Comparison of ENCODE assay signal across 8 cellular contexts in the genomic region with DNA sequence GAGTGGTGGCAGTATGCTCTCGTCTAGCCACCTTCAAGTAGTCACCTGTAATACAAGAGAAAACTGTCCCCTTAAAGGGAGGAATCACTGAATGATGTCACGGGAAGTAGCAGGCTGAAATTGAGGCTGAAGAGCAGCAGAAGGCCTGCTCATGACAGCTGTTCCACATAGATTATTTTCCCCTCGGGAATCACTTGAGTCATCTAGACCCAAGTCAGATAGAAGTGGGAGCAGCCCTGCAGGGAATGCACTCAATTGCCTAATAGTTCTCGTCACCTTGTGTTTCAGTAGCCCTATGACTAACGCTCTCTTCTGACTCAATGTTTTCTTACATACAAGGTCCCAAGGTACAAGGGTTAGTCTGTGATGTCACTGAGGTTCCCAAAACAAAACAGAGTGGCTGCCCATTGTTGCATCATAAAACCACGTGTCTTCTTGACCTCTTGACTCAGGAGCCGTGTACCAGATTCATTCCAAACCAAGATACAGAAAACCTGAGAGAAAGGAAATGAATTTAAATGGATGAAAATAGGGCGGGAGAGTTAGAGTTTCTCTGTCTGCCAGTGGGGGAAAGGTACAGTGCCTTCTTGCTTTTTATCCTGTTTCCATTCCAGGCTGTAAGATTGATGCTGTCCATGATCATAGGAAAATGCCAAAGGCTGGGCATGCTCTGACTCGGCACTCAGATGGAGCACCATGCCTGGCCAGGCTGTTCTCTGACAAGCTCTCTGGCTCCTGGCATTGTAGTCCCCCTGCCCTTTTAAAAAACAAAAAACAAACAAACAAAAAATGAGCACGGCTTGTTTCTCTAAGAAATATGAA. TPM values are rescaled to one million over a fixed set of nuclear protein-coding genes. Genes with fewer than 3 reads are reported as not detected.
A peak's percentile ranks its signal among the peaks of the same experiment; 100 is the strongest.
DNase-seq lines count a peak whose midpoint lies in the region; FAIRE-seq and TF ChIP-seq lines count a peak whose summit lies in the region.

No MANE protein-coding gene starts in this region.

- no peak overlapping the region for H3K4me3 Mint-ChIP-seq in activated CD4-positive, alpha-beta T cell treated with anti-CD3 and anti-CD28 coated beads, Interleukin-2, amount 10 ng/mL, durations not matched to agents 7 days and 5 days

- no peaks in the 10 kb centered on the region for H3K27me3 Mint-ChIP-seq in activated CD4-positive, alpha-beta T cell treated with anti-CD3 and anti-CD28 coated beads, Interleukin-2, amount 10 ng/mL, durations not matched to agents 7 days and 5 days

- peaks cover 24% of the 10 kb centered on the region for H3K36me3 Mint-ChIP-seq in activated CD4-positive, alpha-beta T cell treated with anti-CD3 and anti-CD28 coated beads, Interleukin-2, amount 10 ng/mL, durations not matched to agents 7 days and 5 days (ENCODE audit: low read depth)

- H3K27ac ChIP-seq in HUES6 (ENCODE audit: low read depth, low read length) (no peak overlapping the region; the same call in 1 of the 2 replicates), kidney (ENCODE audit: low read depth in 2 of 2, low read length in 2 of 2) (peak overlapping the region; percentile 58 to 66), tibial artery (peak overlapping the region; percentile 95 to 98)

- CTCF ChIA-PET in activated CD4-positive, alpha-beta T cell treated with anti-CD3 and anti-CD28 coated beads, Interleukin-2, amount 10 ng/mL, durations not matched to agents 7 days and 5 days (lab: Charles Lee), result interaction anchor here (1.5 to 1.7 kb wide), 2 partner anchors 15 to 29 kb away, joined by 3 to 4 read pairs; no protein-coding TSS in a partner anchor

- H3K27ac Mint-ChIP-seq in activated CD4-positive, alpha-beta T cell treated with anti-CD3 and anti-CD28 coated beads, Interleukin-2, amount 10 ng/mL, durations not matched to agents 7 days and 5 days, result no peak overlapping the region

- intact Hi-C loops in kidney (cut with DNase I) (no loop called here), tibial artery (cut with DNase I; ENCODE audit: low total_unique reads) (no loop called here)

- H3K4me1 ChIP-seq in HUES6 (ENCODE audit: control insufficient read depth, insufficient read depth, low read length), result peaks cover 54% of the 10 kb centered on the region
- peaks cover 2 to 4% of the 10 kb centered on the region in 2 donors for H3K4me1 ChIP-seq in kidney (ENCODE audit: control insufficient read depth in 1 of 2, insufficient read depth in 1 of 2, low read depth in 1 of 2, low read length in 2 of 2)
- H3K4me1 ChIP-seq in tibial artery, result peaks cover 0 to 89% (median 68%) of the 10 kb centered on the region in 4 donors

- peak overlapping the region; percentile 39 for H3K9ac ChIP-seq in HUES6 (ENCODE audit: low read length)
- no peak overlapping the region for H3K9ac ChIP-seq in kidney (ENCODE audit: low read length in 2 of 2)

- H3K9me3 ChIP-seq in HUES6 (ENCODE audit: control insufficient read depth, insufficient read depth, low read depth, low read length) (no peaks in the 10 kb centered on the region), kidney (ENCODE audit: control insufficient read depth in 1 of 2, low read length in 2 of 2) (no peaks in the 10 kb centered on the region), tibial artery (no peaks in the 10 kb centered on the region)

- H3K4me3 ChIP-seq in HUES6 (ENCODE audit: low read depth, low read length) (no peak overlapping the region), kidney (ENCODE audit: low read length in 2 of 2) (no peak overlapping the region), tibial artery (no peak overlapping the region)

- H3K27me3 ChIP-seq in HUES6 (ENCODE audit: control insufficient read depth, insufficient read depth, low read length) (no peaks in the 10 kb centered on the region), tibial artery (no peaks in the 10 kb centered on the region)

- POLR2A ChIA-PET in activated CD4-positive, alpha-beta T cell treated with anti-CD3 and anti-CD28 coated beads, Interleukin-2, amount 10 ng/mL, durations not matched to agents 7 days and 5 days (lab: Charles Lee), result no interaction called here

- peak; percentile 9 to 27 for DNase-seq in activated CD4-positive, alpha-beta T cell treated with anti-CD3 and anti-CD28 coated beads, Interleukin-2, amount 50 U/mL, for 48 hours
- DNase-seq in activated CD4-positive, alpha-beta T cell treated with anti-CD3 and anti-CD28 coated beads, Interleukin-2, amount 10 ng/mL, durations not matched to agents 7 days and 5 days, result no peak
- peak; percentile 100 for DNase-seq in amniotic epithelial cell (ENCODE audit: low read depth)
- no peak for DNase-seq in kidney
- peak; percentile 84 to 93 for DNase-seq in tibial artery
- DNase-seq in COLO668 (lab: John Stamatoyannopoulos, UW; ENCODE audit: unreplicated experiment), result no peak
- no peak for DNase-seq in activated CD4-positive, CD25-positive, alpha-beta regulatory T cell treated with anti-CD3 and anti-CD28 coated beads, Interleukin-2, amount 50 U/mL, for 72 hours

- peak; percentile 74 for FAIRE-seq in kidney (lab: Jason Lieb, UNC)

- no peak for TF ChIP-seq CTCF in kidney (IDR thresholded peaks at IDR 0.05; ENCODE audit: borderline replicate concordance, extremely low read depth, insufficient read depth)
- peak in 1 of 2 experiments; percentile 13 for TF ChIP-seq CTCF in tibial artery (IDR thresholded peaks at IDR 0.05)

- peaks cover 16% of the 10 kb centered on the region for H3K4me1 Mint-ChIP-seq in activated CD4-positive, alpha-beta T cell treated with anti-CD3 and anti-CD28 coated beads, Interleukin-2, amount 10 ng/mL, durations not matched to agents 7 days and 5 days

- no peaks in the 10 kb centered on the region for H3K9me3 Mint-ChIP-seq in activated CD4-positive, alpha-beta T cell treated with anti-CD3 and anti-CD28 coated beads, Interleukin-2, amount 10 ng/mL, durations not matched to agents 7 days and 5 days

- H3K36me3 ChIP-seq in HUES6 (ENCODE audit: control insufficient read depth, insufficient read depth, low read length) (no peaks in the 10 kb centered on the region), kidney (ENCODE audit: control insufficient read depth in 1 of 2, insufficient read depth in 2 of 2, low read length in 2 of 2) (peaks cover 8 to 31% of the 10 kb centered on the region in 2 donors), tibial artery (peaks cover 0 to 20% (median 0%) of the 10 kb centered on the region in 3 donors)

RNA-seq across cellular contexts. Expression of a gene that starts 21.6 kb away (rescaled TPM):
- not detected for total RNA-seq in activated CD4-positive, alpha-beta T cell treated with anti-CD3 and anti-CD28 coated beads, Interleukin-2, amount 10 ng/mL, durations not matched to agents 7 days and 5 days
- 153 TPM for total RNA-seq in kidney
- 109 TPM for polyA plus RNA-seq in kidney (ENCODE audit: insufficient read depth, low read depth, low replicate concordance)

RNA-seq across cellular contexts. Expression of a gene that starts 40.2 kb away (rescaled TPM):
- total RNA-seq in activated CD4-positive, alpha-beta T cell treated with anti-CD3 and anti-CD28 coated beads, Interleukin-2, amount 10 ng/mL, durations not matched to agents 7 days and 5 days, result 10 to 100 TPM; 34.6 to 38.5 TPM
- total RNA-seq in kidney, result 49.0 TPM
- 23.8 TPM for polyA plus RNA-seq in kidney (ENCODE audit: insufficient read depth, low read depth, low replicate concordance)

Comparison
In these comparisons a context has a peak if more than half of its experiments do, and no peak if none do; other contexts are left out.
1. DNase-seq: peak in activated CD4-positive, alpha-beta T cell treated with anti-CD3 and anti-CD28 coated beads, Interleukin-2, amount 50 U/mL, for 48 hours (2 of 2), amniotic epithelial cell (single experiment) and tibial artery (2 of 2); none in activated CD4-positive, alpha-beta T cell treated with anti-CD3 and anti-CD28 coated beads, Interleukin-2, amount 10 ng/mL, durations not matched to agents 7 days and 5 days (single experiment), kidney (single experiment), COLO668 (single experiment) and activated CD4-positive, CD25-positive, alpha-beta regulatory T cell treated with anti-CD3 and anti-CD28 coated beads, Interleukin-2, amount 50 U/mL, for 72 hours (single experiment).
2. RNA of a gene that starts 21.6 kb away (total RNA-seq): 153 TPM in kidney (single experiment); not detected in activated CD4-positive, alpha-beta T cell treated with anti-CD3 and anti-CD28 coated beads, Interleukin-2, amount 10 ng/mL, durations not matched to agents 7 days and 5 days; every median in the first group is over 100 times any median in the second.